In the genomic region with DNA sequence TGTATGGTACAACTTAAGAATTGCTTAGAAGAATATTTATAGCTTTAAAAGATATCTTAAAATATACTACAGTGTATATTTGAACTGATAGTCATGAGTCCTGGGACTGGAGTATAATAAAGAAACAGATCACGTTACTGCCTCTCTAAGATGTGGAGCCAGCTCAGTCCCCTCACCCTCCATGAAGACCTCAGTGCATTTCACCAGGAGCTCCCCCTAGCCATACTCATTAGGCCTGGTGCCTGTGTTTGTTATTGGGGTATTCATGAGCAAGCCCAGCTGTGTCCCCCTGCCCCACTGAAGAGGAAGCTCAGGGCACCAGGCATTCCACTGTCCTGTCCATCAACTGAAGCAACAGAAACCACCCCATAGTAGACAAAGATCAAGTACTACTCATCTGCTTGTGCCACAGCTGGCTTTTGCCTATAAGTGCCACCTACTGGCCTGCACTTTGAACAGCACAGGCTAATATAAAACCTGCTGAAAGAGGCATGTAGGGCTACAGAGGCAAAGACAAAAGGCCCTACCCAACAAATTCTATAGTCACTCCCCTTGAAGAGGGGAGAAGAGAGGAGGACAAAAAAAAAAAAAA, we compare ENCODE assay signal across 8 cellular contexts.
DNase-seq lines count a peak whose midpoint lies in the region; ATAC-seq and TF ChIP-seq lines count a peak whose summit lies in the region.

No MANE protein-coding gene starts in this region.

- TF ChIP-seq CTCF in GM23338 (conservative IDR thresholded peaks at IDR 0.05; ENCODE audit: low read depth in 2 of 2): peak; percentile 80 to 84
- peak; percentile 78 for TF ChIP-seq CTCF in chondrocyte (IDR thresholded peaks at IDR 0.05)
- peak; percentile 69 for TF ChIP-seq CTCF in retinal pigment epithelial cell (conservative IDR thresholded peaks at IDR 0.05; ENCODE audit: low read depth, low read length)

- peaks cover 15% of the 10 kb centered on the region; the same call in 2 of the 3 replicates for H3K4me1 Mint-ChIP-seq in GM23338
- H3K4me1 Mint-ChIP-seq in chondrocyte (ENCODE audit: low read depth): peaks cover 5% of the 10 kb centered on the region
- no peaks in the 10 kb centered on the region for H3K4me1 Mint-ChIP-seq in activated CD4-positive, alpha-beta memory T cell treated with anti-CD3 and anti-CD28 coated beads for 36 hours (ENCODE audit: low read depth)

- H3K36me3 Mint-ChIP-seq in GM23338 (ENCODE audit: low read depth): no peaks in the 10 kb centered on the region
- no peaks in the 10 kb centered on the region for H3K36me3 Mint-ChIP-seq in chondrocyte (ENCODE audit: low read depth)
- H3K36me3 Mint-ChIP-seq in activated CD4-positive, alpha-beta memory T cell treated with anti-CD3 and anti-CD28 coated beads for 36 hours: no peaks in the 10 kb centered on the region

- peak; percentile 100 for ATAC-seq in GM23338
- ATAC-seq in left cardiac atrium: no peak

- H3K9me3 Mint-ChIP-seq in GM23338 (no peaks in the 10 kb centered on the region), chondrocyte (ENCODE audit: low read depth) (peaks cover 6% of the 10 kb centered on the region)
- peaks cover 16% of the 10 kb centered on the region for H3K9me3 Mint-ChIP-seq in activated CD4-positive, alpha-beta memory T cell treated with anti-CD3 and anti-CD28 coated beads for 36 hours

- H3K27me3 ChIP-seq in GM23338 (ENCODE audit: insufficient read depth): no peaks in the 10 kb centered on the region

- H3K4me2 ChIP-seq in GM23338: no peak overlapping the region

- H3F3A ChIP-seq in GM23338 (replicated peaks; ENCODE audit: low read depth): no peaks in the 10 kb centered on the region

- intact Hi-C loops in left cardiac atrium (cut with DNase I): no loop called here
- intact Hi-C loops in activated CD4-positive, alpha-beta memory T cell treated with anti-CD3 and anti-CD28 coated beads for 36 hours (cut with micrococcal nuclease): no loop called here

- H3K79me2 ChIP-seq in GM23338 (replicated peaks; ENCODE audit: insufficient read depth): no peaks in the 10 kb centered on the region

- DNase-seq in ELF-1 (ENCODE audit: low read depth, low spot score) (peak; percentile 62), GM23338 (ENCODE audit: low spot score) (peak; percentile 77), MV-4-11 (lab: John Stamatoyannopoulos, UW) (peak; percentile 37), chondrocyte (ENCODE audit: low spot score) (no peak), retinal pigment epithelial cell (ENCODE audit: low read depth) (peak; percentile 3), left cardiac atrium (no peak)
- no peak for DNase-seq in stimulated activated CD4-positive, alpha-beta T cell treated with anti-CD3 and anti-CD28 coated beads, Interleukin-1b, Interleukin-23, amount 100 ng/mL, for 48 hours
- no peak for DNase-seq in activated CD4-positive, alpha-beta memory T cell treated with anti-CD3 and anti-CD28 coated beads for 36 hours

- no peaks in the 10 kb centered on the region for H3K36me3 ChIP-seq in GM23338 (ENCODE audit: insufficient read depth)

- CTCF ChIA-PET in activated CD4-positive, alpha-beta memory T cell treated with anti-CD3 and anti-CD28 coated beads for 36 hours (lab: Charles Lee): interaction anchor here (0.7 kb wide), 1 partner anchor 383 kb away, joined by 3 read pairs; no protein-coding TSS in a partner anchor

- POLR2A ChIA-PET in activated CD4-positive, alpha-beta memory T cell treated with anti-CD3 and anti-CD28 coated beads for 36 hours (lab: Charles Lee): no interaction called here

- no peak overlapping the region for H2AFZ ChIP-seq in GM23338

- H3K4me1 ChIP-seq in GM23338 (ENCODE audit: insufficient read depth): peaks cover 8% of the 10 kb centered on the region

- H3K27me3 Mint-ChIP-seq in GM23338 (ENCODE audit: insufficient read depth, low read depth, poor library complexity): no peaks in the 10 kb centered on the region
- no peaks in the 10 kb centered on the region for H3K27me3 Mint-ChIP-seq in chondrocyte (ENCODE audit: low read depth)
- H3K27me3 Mint-ChIP-seq in activated CD4-positive, alpha-beta memory T cell treated with anti-CD3 and anti-CD28 coated beads for 36 hours: no peaks in the 10 kb centered on the region

- H3K4me3 Mint-ChIP-seq in GM23338 (no peak overlapping the region), chondrocyte (ENCODE audit: unreplicated experiment) (no peak overlapping the region)
- no peak overlapping the region for H3K4me3 Mint-ChIP-seq in activated CD4-positive, alpha-beta memory T cell treated with anti-CD3 and anti-CD28 coated beads for 36 hours

- H3K27ac ChIP-seq in GM23338 (ENCODE audit: low read depth): no peak overlapping the region

- no peak overlapping the region for H3K4me3 ChIP-seq in GM23338
- H3K4me3 ChIP-seq in retinal pigment epithelial cell (ENCODE audit: low read length): no peak overlapping the region

- H3K27ac Mint-ChIP-seq in GM23338 (no peak overlapping the region), chondrocyte (ENCODE audit: unreplicated experiment) (no peak overlapping the region)
- H3K27ac Mint-ChIP-seq in activated CD4-positive, alpha-beta memory T cell treated with anti-CD3 and anti-CD28 coated beads for 36 hours: no peak overlapping the region

- H4K20me1 ChIP-seq in GM23338 (replicated peaks; ENCODE audit: insufficient read depth): no peaks in the 10 kb centered on the region

- H3K9me2 ChIP-seq in GM23338 (ENCODE audit: insufficient read depth): no peaks in the 10 kb centered on the region

TF ChIP-seq in GM23338, 12 proteins besides CTCF, POLR2A, EP300 and RAD21 (continues in another document):
- TF ChIP-seq EZH2 (IDR thresholded peaks at IDR 0.05; ENCODE audit: low read depth, unreplicated experiment) (no peak), EZH2phosphoT487 (IDR thresholded peaks at IDR 0.05; ENCODE audit: unreplicated experiment) (no peak), NANOG (IDR thresholded peaks at IDR 0.05; ENCODE audit: borderline replicate concordance) (no peak), JUNB (IDR thresholded peaks at IDR 0.05; ENCODE audit: unreplicated experiment) (no peak), STAT1 (IDR thresholded peaks at IDR 0.05; ENCODE audit: unreplicated experiment) (no peak)
- TF ChIP-seq, protein P1, sequence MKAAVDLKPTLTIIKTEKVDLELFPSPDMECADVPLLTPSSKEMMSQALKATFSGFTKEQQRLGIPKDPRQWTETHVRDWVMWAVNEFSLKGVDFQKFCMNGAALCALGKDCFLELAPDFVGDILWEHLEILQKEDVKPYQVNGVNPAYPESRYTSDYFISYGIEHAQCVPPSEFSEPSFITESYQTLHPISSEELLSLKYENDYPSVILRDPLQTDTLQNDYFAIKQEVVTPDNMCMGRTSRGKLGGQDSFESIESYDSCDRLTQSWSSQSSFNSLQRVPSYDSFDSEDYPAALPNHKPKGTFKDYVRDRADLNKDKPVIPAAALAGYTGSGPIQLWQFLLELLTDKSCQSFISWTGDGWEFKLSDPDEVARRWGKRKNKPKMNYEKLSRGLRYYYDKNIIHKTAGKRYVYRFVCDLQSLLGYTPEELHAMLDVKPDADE (IDR thresholded peaks at IDR 0.05): no peak

Comparison
In these comparisons a context has a peak if more than half of its experiments do, and no peak if none do; other contexts are left out.
1. DNase-seq: peak in ELF-1 (single experiment), GM23338 (single experiment), MV-4-11 (single experiment) and retinal pigment epithelial cell (single experiment); none in chondrocyte (single experiment), stimulated activated CD4-positive, alpha-beta T cell treated with anti-CD3 and anti-CD28 coated beads, Interleukin-1b, Interleukin-23, amount 100 ng/mL, for 48 hours (single experiment), left cardiac atrium (single experiment) and activated CD4-positive, alpha-beta memory T cell treated with anti-CD3 and anti-CD28 coated beads for 36 hours (single experiment).
2. Peak in every context shown above with its lines, with median percentiles within 50 percentile points of each other: CTCF ChIP-seq.